In the genomic region with DNA sequence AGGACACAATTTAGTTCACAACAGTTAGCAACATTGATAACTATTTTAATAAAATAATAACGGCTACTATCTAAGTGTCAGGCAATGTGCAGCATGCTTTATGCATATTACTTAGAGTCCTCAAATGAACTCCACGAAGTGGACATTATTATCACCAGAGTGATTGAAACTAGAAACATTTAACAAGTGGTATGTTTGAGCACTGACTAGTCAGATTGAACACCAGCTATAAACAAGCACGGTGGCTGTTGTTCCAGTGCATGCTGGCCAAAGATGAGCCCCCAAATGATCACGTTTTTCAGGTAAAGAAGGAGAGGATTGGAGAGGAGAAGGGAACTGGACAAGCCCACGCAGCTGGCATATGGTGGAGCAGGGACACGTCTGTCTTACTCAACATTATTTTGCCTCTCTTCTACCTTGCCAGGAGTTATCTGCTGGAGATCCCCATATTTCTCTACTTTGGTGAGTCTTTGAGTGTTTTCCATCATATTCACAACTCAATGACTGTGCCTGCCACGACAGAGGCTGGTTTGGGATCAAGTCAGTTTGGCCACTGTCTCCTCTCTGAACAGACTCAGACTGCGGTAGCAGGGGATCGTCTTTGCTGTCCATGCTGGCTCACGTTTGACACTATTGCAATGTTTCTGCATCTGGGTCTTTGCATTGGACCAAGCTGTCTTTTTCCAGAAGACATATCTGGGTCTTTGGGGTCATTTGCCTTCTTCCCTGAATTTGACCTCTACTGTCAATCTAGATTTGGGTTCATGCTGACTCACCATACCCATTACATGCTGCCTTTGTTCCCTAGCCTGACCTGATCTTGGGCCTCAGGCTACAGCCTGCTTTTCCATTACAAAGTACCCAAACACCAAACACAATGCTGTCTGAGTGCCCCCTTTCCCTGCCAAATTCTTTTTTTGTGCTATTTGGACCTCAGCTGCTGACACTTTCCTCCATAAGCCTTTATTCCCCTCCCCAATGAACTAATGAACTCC, we compare ENCODE assay signal across 22 cellular contexts.
DNase-seq lines count a peak whose midpoint lies in the region; ATAC-seq and TF ChIP-seq lines count a peak whose summit lies in the region.
"Had no signal": no experiment of that assay in that cellular context is flagged by ENCODE, and none has a peak within 500 bp of the region (broad histone marks: within the 10 kb centered on the region; RNA-seq: fewer than 3 reads in every experiment).

No MANE protein-coding gene starts in this region.

- peaks cover 22% of the 10 kb centered on the region for H3K4me1 ChIP-seq in HUES48 (ENCODE audit: control insufficient read depth, insufficient read depth, low read length)
- peaks cover 35 to 59% (median 40%) of the 10 kb centered on the region in 4 donors for H3K4me1 ChIP-seq in stomach

- H3K9ac ChIP-seq in HUES48 (ENCODE audit: low read depth, low read length) = no peak overlapping the region
- H3K9ac ChIP-seq: SK-N-SH had no signal

- no peak for ATAC-seq in stimulated activated naive CD8-positive, alpha-beta T cell treated with anti-CD3 and anti-CD28 coated beads, Interleukin-15, Interleukin-2, amounts not matched to agents 100 U/mL and 50 U/mL, for 24 hours
- no peak for ATAC-seq in GM21576 (IDR thresholded peaks at IDR 0.05; ENCODE audit: unreplicated experiment)
- ATAC-seq: activated T-cell treated with anti-CD3 and anti-CD28 coated beads, Interleukin-2, amount 50 U/mL, for 4 hours; foreskin keratinocyte had no signal

- H3K4me3 ChIP-seq in HUES48 (ENCODE audit: low read depth, low read length) = no peak overlapping the region
- no peak overlapping the region for H3K4me3 ChIP-seq in stomach
- H3K4me3 ChIP-seq in foreskin fibroblast (ENCODE audit: low read depth in 1 of 2, low read length in 2 of 2) = no peak overlapping the region
- H3K4me3 ChIP-seq: adrenal gland, MG63, transverse colon had no signal

- H3K36me3 ChIP-seq in HUES48 (ENCODE audit: control insufficient read depth, insufficient read depth, low read length) (no peaks in the 10 kb centered on the region), stomach (no peaks in the 10 kb centered on the region)
- H3K36me3 ChIP-seq: adrenal gland, MG63, transverse colon had no signal

- intact Hi-C loops in stomach (cut with DNase I; ENCODE audit: low total_unique reads) = no loop called here

- H3K9me3 ChIP-seq in HUES48 (ENCODE audit: control insufficient read depth, insufficient read depth, low read length) (no peaks in the 10 kb centered on the region), stomach (no peaks in the 10 kb centered on the region)
- H3K9me3 ChIP-seq: adrenal gland, MG63, SK-N-SH, transverse colon had no signal

- DNase-seq in SK-MEL-5 (ENCODE audit: low read depth, low spot score) (peak; percentile 69), islet precursor cell (peak; percentile 81), stomach (no peak), epidermal melanocyte (ENCODE audit: insufficient read length, low spot score) (no peak), foreskin fibroblast (no peak)
- no peak for DNase-seq in stimulated activated naive CD8-positive, alpha-beta T cell treated with anti-CD3 and anti-CD28 coated beads, Interleukin-15, Interleukin-2, amounts not matched to agents 100 U/mL and 50 U/mL, for 24 hours
- DNase-seq: activated CD4-positive, alpha-beta T cell treated with anti-CD3 and anti-CD28 coated beads for 48 hours; activated T-cell treated with anti-CD3 and anti-CD28 coated beads, Interleukin-2, amount 50 U/mL, for 4 hours; adrenal gland; CD8-positive, alpha-beta memory T cell; effector CD8-positive, alpha-beta T cell; foreskin keratinocyte; HFFc6; MG63; NCI-H1417 treated with DMSO at 0.1 percent for 48 hours; NCI-H524 treated with DMSO at 0.1 percent for 48 hours; nephron progenitor cell; SK-N-SH; T-helper 2 cell; transverse colon had no signal

- no peaks in the 10 kb centered on the region for H3K27me3 ChIP-seq in HUES48 (ENCODE audit: control insufficient read depth, insufficient read depth, low read length)
- no peaks in the 10 kb centered on the region for H3K27me3 ChIP-seq in stomach
- H3K27me3 ChIP-seq: adrenal gland, foreskin keratinocyte, MG63, transverse colon had no signal

- H3K27ac ChIP-seq in HUES48 (ENCODE audit: low read depth, low read length) = peak overlapping the region; percentile 4
- H3K27ac ChIP-seq in stomach = peak overlapping the region; percentile 77 to 91 (median 80)
- H3K27ac ChIP-seq: foreskin keratinocyte had no signal

- TF ChIP-seq CTCF in stomach (IDR thresholded peaks at IDR 0.05) = no peak
- TF ChIP-seq CTCF in foreskin fibroblast (IDR thresholded peaks at IDR 0.05; ENCODE audit: low read depth, low read length) = no peak

- no peak for TF ChIP-seq EP300 in stomach (IDR thresholded peaks at IDR 0.05)

- no peak for TF ChIP-seq POLR2A in stomach (IDR thresholded peaks at IDR 0.05)

- in situ Hi-C loops in SK-MEL-5 (cut with HindIII; ENCODE audit: low pct_unique_long_range_greater_than_20kb, low sequenced_read_pairs) = no loop called here

- 50 to 67% (median 62%) methylated on average over 10 of the region's 10 CpGs for WGBS in stomach, 5 donors

Comparison
In these comparisons a context has a peak if more than half of its experiments do, and no peak if none do; other contexts are left out.
1. DNase-seq: peak in SK-MEL-5 (single experiment) and islet precursor cell (single experiment); none in stomach (single experiment), epidermal melanocyte (single experiment), foreskin fibroblast (0 of 2) and stimulated activated naive CD8-positive, alpha-beta T cell treated with anti-CD3 and anti-CD28 coated beads, Interleukin-15, Interleukin-2, amounts not matched to agents 100 U/mL and 50 U/mL, for 24 hours (single experiment).